ENCODE assay signal across 10 cellular contexts in genomic region chr14:65156568-65157366, GRCh38. TPM values are rescaled to one million over a fixed set of nuclear protein-coding genes. Genes with fewer than 3 reads are reported as not detected.
DNase-seq lines count a peak whose midpoint lies in the region; ATAC-seq, FAIRE-seq and TF ChIP-seq lines count a peak whose summit lies in the region.
"Had no signal": no experiment of that assay in that cellular context is flagged by ENCODE, and none has a peak within 500 bp of the region (broad histone marks: within the 10 kb centered on the region; RNA-seq: fewer than 3 reads in every experiment).

No MANE protein-coding gene starts in this region.

- no peaks in the 10 kb centered on the region for H3K36me3 Mint-ChIP-seq in naive thymus-derived CD4-positive, alpha-beta T cell
- H3K36me3 Mint-ChIP-seq in activated CD4-positive, alpha-beta memory T cell treated with anti-CD3 and anti-CD28 coated beads, Interleukin-2, amount 10 ng/mL, durations not matched to agents 7 days and 5 days (ENCODE audit: low read depth), result no peaks in the 10 kb centered on the region
- H3K36me3 Mint-ChIP-seq in activated T-cell treated with anti-CD3 and anti-CD28 coated beads, Interleukin-2, amount 50 U/mL, for 4 hours (ENCODE audit: insufficient read depth), result no peaks in the 10 kb centered on the region
- no peaks in the 10 kb centered on the region for H3K36me3 Mint-ChIP-seq in activated CD4-positive, alpha-beta T cell treated with anti-CD3 and anti-CD28 coated beads, Interleukin-2, amount 10 ng/mL, durations not matched to agents 24 days and 14 days (ENCODE audit: low read depth)

- ATAC-seq in GM19397 (IDR thresholded peaks at IDR 0.05; ENCODE audit: unreplicated experiment) (peak; percentile 44), HG03378 (IDR thresholded peaks at IDR 0.05; ENCODE audit: unreplicated experiment) (peak; percentile 48)
- peak; percentile 32 for ATAC-seq in naive thymus-derived CD4-positive, alpha-beta T cell
- no peak for ATAC-seq in activated T-cell treated with anti-CD3 and anti-CD28 coated beads, Interleukin-2, amount 50 U/mL, for 4 hours

- DNase-seq in bronchial epithelial cell (ENCODE audit: low read depth) (peak; percentile 66), NCI-H2081 treated with DMSO at 0.1 percent for 48 hours (lab: John Stamatoyannopoulos, UW) (no peak)
- DNase-seq in naive thymus-derived CD4-positive, alpha-beta T cell, result no peak
- DNase-seq in activated CD4-positive, alpha-beta memory T cell treated with anti-CD3 and anti-CD28 coated beads, Interleukin-2, amount 10 ng/mL, durations not matched to agents 7 days and 5 days, result no peak
- no peak for DNase-seq in activated T-cell treated with anti-CD3 and anti-CD28 coated beads, Interleukin-2, amount 50 U/mL, for 4 hours
- DNase-seq in activated CD4-positive, alpha-beta T cell treated with anti-CD3 and anti-CD28 coated beads, Interleukin-2, amount 10 ng/mL, durations not matched to agents 24 days and 14 days, result no peak

- no peak for TF ChIP-seq CTCF in bronchial epithelial cell (IDR thresholded peaks at IDR 0.05; ENCODE audit: insufficient read depth, low read length, severe bottlenecking)

- POLR2A ChIA-PET in naive thymus-derived CD4-positive, alpha-beta T cell (lab: Charles Lee), result no interaction called here
- POLR2A ChIA-PET in activated CD4-positive, alpha-beta memory T cell treated with anti-CD3 and anti-CD28 coated beads, Interleukin-2, amount 10 ng/mL, durations not matched to agents 7 days and 5 days (lab: Charles Lee), result no interaction called here

- peaks cover 0 to 3% (median 0%) of the 10 kb centered on the region in 5 donors for H3K27me3 Mint-ChIP-seq in naive thymus-derived CD4-positive, alpha-beta T cell
- H3K27me3 Mint-ChIP-seq in activated CD4-positive, alpha-beta memory T cell treated with anti-CD3 and anti-CD28 coated beads, Interleukin-2, amount 10 ng/mL, durations not matched to agents 7 days and 5 days, result peaks cover 5% of the 10 kb centered on the region
- no peaks in the 10 kb centered on the region for H3K27me3 Mint-ChIP-seq in activated T-cell treated with anti-CD3 and anti-CD28 coated beads, Interleukin-2, amount 50 U/mL, for 4 hours (ENCODE audit: low read depth)
- peaks cover 2% of the 10 kb centered on the region for H3K27me3 Mint-ChIP-seq in activated CD4-positive, alpha-beta T cell treated with anti-CD3 and anti-CD28 coated beads, Interleukin-2, amount 10 ng/mL, durations not matched to agents 24 days and 14 days

- H3K4me1 Mint-ChIP-seq in naive thymus-derived CD4-positive, alpha-beta T cell, result peaks cover 0 to 7% (median 0%) of the 10 kb centered on the region in 7 donors
- peaks cover 4% of the 10 kb centered on the region for H3K4me1 Mint-ChIP-seq in activated CD4-positive, alpha-beta memory T cell treated with anti-CD3 and anti-CD28 coated beads, Interleukin-2, amount 10 ng/mL, durations not matched to agents 7 days and 5 days
- no peaks in the 10 kb centered on the region for H3K4me1 Mint-ChIP-seq in activated T-cell treated with anti-CD3 and anti-CD28 coated beads, Interleukin-2, amount 50 U/mL, for 4 hours (ENCODE audit: low read depth)
- H3K4me1 Mint-ChIP-seq in activated CD4-positive, alpha-beta T cell treated with anti-CD3 and anti-CD28 coated beads, Interleukin-2, amount 10 ng/mL, durations not matched to agents 24 days and 14 days, result peaks cover 11% of the 10 kb centered on the region

- H3K4me3 ChIP-seq in bronchial epithelial cell (ENCODE audit: low read depth, low read length), result no peak overlapping the region
- H3K4me3 ChIP-seq in naive thymus-derived CD4-positive, alpha-beta T cell (ENCODE audit: low read length), result no peak overlapping the region

- intact Hi-C loops in naive thymus-derived CD4-positive, alpha-beta T cell (cut with micrococcal nuclease), result no loop called here
- intact Hi-C loops in activated CD4-positive, alpha-beta T cell treated with anti-CD3 and anti-CD28 coated beads, Interleukin-2, amount 10 ng/mL, durations not matched to agents 24 days and 14 days (cut with micrococcal nuclease), result no loop called here

- H3K9me3 Mint-ChIP-seq in naive thymus-derived CD4-positive, alpha-beta T cell, result no peaks in the 10 kb centered on the region
- no peaks in the 10 kb centered on the region for H3K9me3 Mint-ChIP-seq in activated CD4-positive, alpha-beta memory T cell treated with anti-CD3 and anti-CD28 coated beads, Interleukin-2, amount 10 ng/mL, durations not matched to agents 7 days and 5 days
- H3K9me3 Mint-ChIP-seq in activated T-cell treated with anti-CD3 and anti-CD28 coated beads, Interleukin-2, amount 50 U/mL, for 4 hours, result no peaks in the 10 kb centered on the region
- H3K9me3 Mint-ChIP-seq in activated CD4-positive, alpha-beta T cell treated with anti-CD3 and anti-CD28 coated beads, Interleukin-2, amount 10 ng/mL, durations not matched to agents 24 days and 14 days, result no peaks in the 10 kb centered on the region

- no peaks in the 10 kb centered on the region for H3K36me3 ChIP-seq in bronchial epithelial cell (ENCODE audit: control insufficient read depth, insufficient read depth, low read length)
- no peaks in the 10 kb centered on the region for H3K36me3 ChIP-seq in naive thymus-derived CD4-positive, alpha-beta T cell (ENCODE audit: control insufficient read depth in 2 of 3, insufficient read depth in 3 of 3, low read length in 3 of 3)

- no peak overlapping the region for H3K27ac Mint-ChIP-seq in naive thymus-derived CD4-positive, alpha-beta T cell
- no peak overlapping the region for H3K27ac Mint-ChIP-seq in activated CD4-positive, alpha-beta memory T cell treated with anti-CD3 and anti-CD28 coated beads, Interleukin-2, amount 10 ng/mL, durations not matched to agents 7 days and 5 days
- no peak overlapping the region for H3K27ac Mint-ChIP-seq in activated CD4-positive, alpha-beta T cell treated with anti-CD3 and anti-CD28 coated beads, Interleukin-2, amount 10 ng/mL, durations not matched to agents 24 days and 14 days

- H3K4me1 ChIP-seq in naive thymus-derived CD4-positive, alpha-beta T cell (ENCODE audit: control insufficient read depth in 2 of 2, insufficient read depth in 2 of 2, low read length in 2 of 2), result no peaks in the 10 kb centered on the region
- H3K4me1 ChIP-seq: parathyroid adenoma had no signal

- no peak overlapping the region for H3K4me3 Mint-ChIP-seq in naive thymus-derived CD4-positive, alpha-beta T cell
- no peak overlapping the region for H3K4me3 Mint-ChIP-seq in activated CD4-positive, alpha-beta memory T cell treated with anti-CD3 and anti-CD28 coated beads, Interleukin-2, amount 10 ng/mL, durations not matched to agents 7 days and 5 days
- no peak overlapping the region for H3K4me3 Mint-ChIP-seq in activated T-cell treated with anti-CD3 and anti-CD28 coated beads, Interleukin-2, amount 50 U/mL, for 4 hours
- no peak overlapping the region for H3K4me3 Mint-ChIP-seq in activated CD4-positive, alpha-beta T cell treated with anti-CD3 and anti-CD28 coated beads, Interleukin-2, amount 10 ng/mL, durations not matched to agents 24 days and 14 days

- no peak overlapping the region for H3K27ac ChIP-seq in naive thymus-derived CD4-positive, alpha-beta T cell (ENCODE audit: low read depth, low read length)
- H3K27ac ChIP-seq: parathyroid adenoma had no signal

- no peaks in the 10 kb centered on the region for H3K27me3 ChIP-seq in bronchial epithelial cell (ENCODE audit: control insufficient read depth, insufficient read depth, low read length)
- no peaks in the 10 kb centered on the region for H3K27me3 ChIP-seq in naive thymus-derived CD4-positive, alpha-beta T cell (ENCODE audit: control insufficient read depth in 2 of 2, insufficient read depth in 2 of 2, low read length in 2 of 2)

- no peak for FAIRE-seq in bronchial epithelial cell (lab: Jason Lieb, UNC)
- FAIRE-seq: TTC549 had no signal

- H3K9me3 ChIP-seq in naive thymus-derived CD4-positive, alpha-beta T cell (ENCODE audit: control insufficient read depth in 2 of 3, low read length in 3 of 3), result no peaks in the 10 kb centered on the region

- CTCF ChIA-PET in naive thymus-derived CD4-positive, alpha-beta T cell (lab: Charles Lee), result interaction anchor here (0.7 kb wide), 1 partner anchor 912 kb away, joined by 3 read pairs; no protein-coding TSS in a partner anchor
- CTCF ChIA-PET in activated CD4-positive, alpha-beta memory T cell treated with anti-CD3 and anti-CD28 coated beads, Interleukin-2, amount 10 ng/mL, durations not matched to agents 7 days and 5 days (lab: Charles Lee), result interaction anchor here (0.6 to 1.5 kb wide), 3 partner anchors 8 to 1054 kb away, joined by 3 to 6 read pairs (median 3); partner anchors contain the start of gene FNTB

RNA-seq across cellular contexts. Expression of gene MAX, which starts 54.5 kb away (rescaled TPM):
- total RNA-seq in bronchial epithelial cell, result 42.4 and 48.8 TPM in 2 replicates
- 100 to 1,000 TPM; 164 to 236 (median 202) TPM for total RNA-seq in naive thymus-derived CD4-positive, alpha-beta T cell
- polyA plus RNA-seq in naive thymus-derived CD4-positive, alpha-beta T cell, result 100 to 1,000 TPM; 145 to 158 TPM
- 100 to 1,000 TPM; 134 to 135 TPM for total RNA-seq in activated CD4-positive, alpha-beta memory T cell treated with anti-CD3 and anti-CD28 coated beads, Interleukin-2, amount 10 ng/mL, durations not matched to agents 7 days and 5 days
- total RNA-seq in activated T-cell treated with anti-CD3 and anti-CD28 coated beads, Interleukin-2, amount 50 U/mL, for 4 hours, result 100 to 1,000 TPM; 134 to 151 (median 143) TPM
- total RNA-seq in activated CD4-positive, alpha-beta T cell treated with anti-CD3 and anti-CD28 coated beads, Interleukin-2, amount 10 ng/mL, durations not matched to agents 24 days and 14 days, result 122 and 128 TPM in 2 replicates

Comparison
In these comparisons a context has a peak if more than half of its experiments do, and no peak if none do; other contexts are left out.
1. ATAC-seq: peak in GM19397 (single experiment), HG03378 (single experiment) and naive thymus-derived CD4-positive, alpha-beta T cell (single experiment); none in activated T-cell treated with anti-CD3 and anti-CD28 coated beads, Interleukin-2, amount 50 U/mL, for 4 hours (0 of 2).